32 cellular contexts compared by ENCODE assay signal in the genomic region with DNA sequence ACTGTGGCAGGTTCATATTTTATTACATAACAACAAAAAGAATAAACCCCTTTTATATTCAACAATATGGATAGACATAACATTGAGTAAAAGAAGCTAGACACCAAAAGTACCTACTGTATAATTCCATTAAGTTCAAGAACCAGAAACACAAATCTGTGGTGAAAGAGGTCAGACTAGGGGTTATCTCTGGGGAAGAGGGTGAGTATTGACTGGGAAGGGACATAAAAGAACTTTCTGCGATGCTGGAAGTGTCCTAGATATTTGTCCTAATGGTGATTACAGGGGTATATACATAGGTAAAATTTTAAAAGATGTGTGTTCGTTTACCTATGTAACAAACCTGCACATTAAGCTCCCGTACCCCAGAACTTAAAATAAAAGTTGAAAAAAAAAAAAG.
"Had no signal": no experiment of that assay in that cellular context is flagged by ENCODE, and none has a peak within 500 bp of the region (broad histone marks: within the 10 kb centered on the region; RNA-seq: fewer than 3 reads in every experiment).

No MANE protein-coding gene starts in this region.

- DNase-seq: activated B cell treated with CpG ODN at 0.5 μM for 24 hours; activated CD4-positive, alpha-beta memory T cell treated with anti-CD3 and anti-CD28 coated beads for 36 hours; activated CD4-positive, alpha-beta T cell treated with anti-CD3 and anti-CD28 coated beads for 36 hours; activated CD4-positive, alpha-beta T cell treated with anti-CD3 and anti-CD28 coated beads, Interleukin-2, amount 10 ng/mL, durations not matched to agents 24 days and 14 days; activated CD4-positive, CD25-positive, alpha-beta regulatory T cell treated with anti-CD3 and anti-CD28 coated beads, Interleukin-2, amount 50 U/mL, for 72 hours; activated CD8-positive, alpha-beta memory T cell treated with anti-CD3 and anti-CD28 coated beads, Interleukin-2, amount 10 ng/mL, durations not matched to agents 7 days and 5 days; activated CD8-positive, alpha-beta memory T cell treated with anti-CD3 and anti-CD28 coated beads, Interleukin-2, amount 50 U/mL, for 4 hours; activated CD8-positive, alpha-beta T cell treated with anti-CD3 and anti-CD28 coated beads, Interleukin-2, amount 10 ng/mL, durations not matched to agents 7 days and 5 days; activated effector memory CD4-positive, alpha-beta T cell treated with anti-CD3 and anti-CD28 coated beads, Interleukin-2, amount 50 U/mL, for 16 hours; activated naive CD4-positive, alpha-beta T cell treated with anti-CD3 and anti-CD28 coated beads for 36 hours; activated naive CD8-positive, alpha-beta T cell treated with anti-CD3 and anti-CD28 coated beads for 36 hours; activated naive CD8-positive, alpha-beta T cell treated with anti-CD3 and anti-CD28 coated beads, Interleukin-2, amount 50 U/mL, for 24 hours; activated T-cell treated with anti-CD3 and anti-CD28 coated beads, Interleukin-2, amount 50 U/mL, for 1 hour; activated T-cell treated with anti-CD3 and anti-CD28 coated beads, Interleukin-2, amount 50 U/mL, for 48 hours; adrenal gland; aorta; cortex of kidney; dermis blood vessel endothelial cell; effector CD4-positive, alpha-beta T cell; effector memory CD8-positive, alpha-beta T cell; esophagus squamous epithelium; foreskin melanocyte; heart right ventricle; T-cell; T-helper 9 cell had no signal

- H3K9me3 ChIP-seq: adrenal gland, esophagus squamous epithelium, gastroesophageal sphincter had no signal

- H3K4me3 ChIP-seq: adrenal gland, esophagus squamous epithelium, gastroesophageal sphincter, heart right ventricle had no signal

- H3K27ac ChIP-seq: adrenal gland, epithelial cell of prostate, esophagus squamous epithelium, gastroesophageal sphincter, heart right ventricle, VCaP had no signal

- H3K4me1 ChIP-seq: esophagus squamous epithelium, gastroesophageal sphincter, heart right ventricle had no signal

- H3K27me3 ChIP-seq: adrenal gland, esophagus squamous epithelium, gastroesophageal sphincter, heart right ventricle had no signal

- ATAC-seq: activated CD4-positive, alpha-beta T cell treated with anti-CD3 and anti-CD28 coated beads for 36 hours; activated CD8-positive, alpha-beta memory T cell treated with anti-CD3 and anti-CD28 coated beads, Interleukin-2, amount 10 ng/mL, durations not matched to agents 7 days and 5 days; activated CD8-positive, alpha-beta T cell treated with anti-CD3 and anti-CD28 coated beads, Interleukin-2, amount 10 ng/mL, durations not matched to agents 7 days and 5 days; activated naive CD8-positive, alpha-beta T cell treated with anti-CD3 and anti-CD28 coated beads, Interleukin-2, amount 50 U/mL, for 24 hours; effector memory CD8-positive, alpha-beta T cell; gastroesophageal sphincter; heart right ventricle; T-cell had no signal

- H3K36me3 ChIP-seq: adrenal gland, esophagus squamous epithelium, heart right ventricle had no signal

- FAIRE-seq: bronchial epithelial cell, endometrium, endothelial cell of umbilical vein, TTC549 had no signal
